ENCODE assay signal across 21 cellular contexts in genomic region chr3:12544652-12545472, GRCh38. TPM values are rescaled to one million over a fixed set of nuclear protein-coding genes. Genes with fewer than 3 reads are reported as not detected.
A peak's percentile ranks its signal among the peaks of the same experiment; 100 is the strongest.
DNase-seq lines count a peak whose midpoint lies in the region; ATAC-seq, FAIRE-seq and TF ChIP-seq lines count a peak whose summit lies in the region.
"Had no signal": no experiment of that assay in that cellular context is flagged by ENCODE, and none has a peak within 500 bp of the region (broad histone marks: within the 10 kb centered on the region; RNA-seq: fewer than 3 reads in every experiment).

No MANE protein-coding gene starts in this region.

- FAIRE-seq in urothelium cell line (lab: Jason Lieb, UNC) = no peak

- H3K9ac ChIP-seq in iPS-15b (ENCODE audit: low read depth, low read length) = no peak overlapping the region

- TF ChIP-seq CTCF in brain (conservative IDR thresholded peaks at IDR 0.05) = no peak
- TF ChIP-seq CTCF in progenitor cell of endocrine pancreas (IDR thresholded peaks at IDR 0.05; ENCODE audit: unreplicated experiment) = no peak
- no peak for TF ChIP-seq CTCF in uterus (IDR thresholded peaks at IDR 0.05)

- no peak for ATAC-seq in HG03457 (IDR thresholded peaks at IDR 0.05; ENCODE audit: unreplicated experiment)
- ATAC-seq: activated naive CD4-positive, alpha-beta T cell treated with anti-CD3 and anti-CD28 coated beads, Interleukin-2, amount 50 U/mL, for 72 hours; activated T-cell treated with anti-CD3 and anti-CD28 coated beads, Interleukin-2, amount 50 U/mL, for 4 hours; naive thymus-derived CD8-positive, alpha-beta T cell had no signal

- H3K36me3 ChIP-seq in iPS-15b (ENCODE audit: control insufficient read depth, insufficient read depth, low read length) = peaks cover 3% of the 10 kb centered on the region
- no peaks in the 10 kb centered on the region for H3K36me3 ChIP-seq in uterus
- H3K36me3 ChIP-seq: MG63 had no signal

- peaks cover 3% of the 10 kb centered on the region for H3K4me1 ChIP-seq in iPS-15b (ENCODE audit: control insufficient read depth, insufficient read depth, low read length)
- no peaks in the 10 kb centered on the region for H3K4me1 ChIP-seq in uterus

- H3K36me3 Mint-ChIP-seq in brain (no peaks in the 10 kb centered on the region), progenitor cell of endocrine pancreas (ENCODE audit: insufficient read depth) (peaks cover 1% of the 10 kb centered on the region)
- H3K36me3 Mint-ChIP-seq: activated naive CD4-positive, alpha-beta T cell treated with anti-CD3 and anti-CD28 coated beads, Interleukin-2, amount 50 U/mL, for 72 hours had no signal

- DNase-seq in HT-29 (ENCODE audit: low spot score) = peak; percentile 21
- DNase-seq in progenitor cell of endocrine pancreas (ENCODE audit: low spot score, unreplicated experiment) = no peak
- DNase-seq in urothelium cell line (ENCODE audit: low spot score) = no peak
- DNase-seq in NCI-H2227 treated with DMSO at 0.1 percent for 48 hours (lab: John Stamatoyannopoulos, UW) = no peak
- no peak for DNase-seq in uterus
- DNase-seq: activated CD4-positive, alpha-beta T cell treated with anti-CD3 and anti-CD28 coated beads, Interleukin-2, amount 50 U/mL, for 48 hours; activated T-cell treated with anti-CD3 and anti-CD28 coated beads, Interleukin-2, amount 50 U/mL, for 4 hours; COR-L47; effector CD8-positive, alpha-beta T cell; GF-D8; MG63; naive thymus-derived CD8-positive, alpha-beta T cell; NCI-H187 had no signal

- H3K27me3 Mint-ChIP-seq in brain (no peaks in the 10 kb centered on the region), progenitor cell of endocrine pancreas (peaks cover 2% of the 10 kb centered on the region)
- H3K27me3 Mint-ChIP-seq: naive thymus-derived CD8-positive, alpha-beta T cell had no signal

- H3K27me3 ChIP-seq in iPS-15b (ENCODE audit: control insufficient read depth, insufficient read depth, low read length) (no peaks in the 10 kb centered on the region), uterus (no peaks in the 10 kb centered on the region)
- H3K27me3 ChIP-seq: MG63 had no signal

- H3K4me3 Mint-ChIP-seq in brain (peak overlapping the region in 3 of 5 experiments; percentile 18 to 69 (median 29)), progenitor cell of endocrine pancreas (ENCODE audit: low read depth) (peak overlapping the region; percentile 68)
- H3K4me3 Mint-ChIP-seq: activated T-cell treated with anti-CD3 and anti-CD28 coated beads, Interleukin-2, amount 50 U/mL, for 4 hours; naive thymus-derived CD8-positive, alpha-beta T cell had no signal

- H3K4me3 ChIP-seq in iPS-15b (ENCODE audit: low read depth, low read length) (peak overlapping the region; percentile 1), uterus (no peak overlapping the region)
- H3K4me3 ChIP-seq: MG63, SK-N-MC had no signal

- intact Hi-C loops in uterus (cut with DNase I; ENCODE audit: low total_unique reads) = no loop called here

- peak overlapping the region in 4 of 5 experiments; percentile 27 to 94 (median 54) for H3K27ac Mint-ChIP-seq in brain
- H3K27ac Mint-ChIP-seq in progenitor cell of endocrine pancreas = peak overlapping the region; percentile 96
- H3K27ac Mint-ChIP-seq: activated naive CD4-positive, alpha-beta T cell treated with anti-CD3 and anti-CD28 coated beads, Interleukin-2, amount 50 U/mL, for 72 hours had no signal

- H3K9me3 Mint-ChIP-seq in brain (no peaks in the 10 kb centered on the region), progenitor cell of endocrine pancreas (ENCODE audit: low read depth) (no peaks in the 10 kb centered on the region)
- H3K9me3 Mint-ChIP-seq: activated naive CD4-positive, alpha-beta T cell treated with anti-CD3 and anti-CD28 coated beads, Interleukin-2, amount 50 U/mL, for 72 hours; activated T-cell treated with anti-CD3 and anti-CD28 coated beads, Interleukin-2, amount 50 U/mL, for 4 hours; naive thymus-derived CD8-positive, alpha-beta T cell had no signal

- TF ChIP-seq POLR2A in uterus (IDR thresholded peaks at IDR 0.05) = no peak

- H3K27ac ChIP-seq in uterus = no peak overlapping the region
- H3K27ac ChIP-seq: SK-N-MC had no signal

- H3K9me3 ChIP-seq in iPS-15b (ENCODE audit: control insufficient read depth, insufficient read depth, low read length) (no peaks in the 10 kb centered on the region), uterus (no peaks in the 10 kb centered on the region)
- H3K9me3 ChIP-seq: MG63 had no signal

- H3K4me1 Mint-ChIP-seq in brain (peaks cover 10% of the 10 kb centered on the region), progenitor cell of endocrine pancreas (ENCODE audit: low read depth) (peaks cover 18% of the 10 kb centered on the region)
- H3K4me1 Mint-ChIP-seq: naive thymus-derived CD8-positive, alpha-beta T cell had no signal

RNA-seq across cellular contexts. Expression of gene MKRN2OS, which starts 0.4 kb away (rescaled TPM):
- total RNA-seq in HT-29 (2014; rRNA removed; shearing (Covaris generic)) = 0.13 and 0.60 TPM in 2 replicates
- polyA plus RNA-seq in brain (ENCODE audit: insufficient read depth, low read depth, low replicate concordance) = not detected
- 1.7 and 2.0 TPM in 2 replicates for total RNA-seq in progenitor cell of endocrine pancreas
- not detected for total RNA-seq in uterus
- total RNA-seq: activated naive CD4-positive, alpha-beta T cell treated with anti-CD3 and anti-CD28 coated beads, Interleukin-2, amount 50 U/mL, for 72 hours; activated T-cell treated with anti-CD3 and anti-CD28 coated beads, Interleukin-2, amount 50 U/mL, for 4 hours; fibroblast of villous mesenchyme; H4; HT1080; naive thymus-derived CD8-positive, alpha-beta T cell had no signal
- polyA plus RNA-seq: naive thymus-derived CD8-positive, alpha-beta T cell had no signal

RNA-seq across cellular contexts. Expression of gene MKRN2, which starts 12.0 kb away (rescaled TPM):
- 10.8 and 13.5 TPM in 2 replicates for total RNA-seq in HT-29 (2014; rRNA removed; shearing (Covaris generic))
- 13.4 TPM for polyA plus RNA-seq in brain (ENCODE audit: insufficient read depth, low read depth, low replicate concordance)
- total RNA-seq in progenitor cell of endocrine pancreas (23.4 and 23.9 TPM in 2 replicates), uterus (10 to 100 TPM; 17.6 to 59.5 (median 38.1) TPM)
